ENCODE assay signal across 10 cellular contexts in the genomic region with DNA sequence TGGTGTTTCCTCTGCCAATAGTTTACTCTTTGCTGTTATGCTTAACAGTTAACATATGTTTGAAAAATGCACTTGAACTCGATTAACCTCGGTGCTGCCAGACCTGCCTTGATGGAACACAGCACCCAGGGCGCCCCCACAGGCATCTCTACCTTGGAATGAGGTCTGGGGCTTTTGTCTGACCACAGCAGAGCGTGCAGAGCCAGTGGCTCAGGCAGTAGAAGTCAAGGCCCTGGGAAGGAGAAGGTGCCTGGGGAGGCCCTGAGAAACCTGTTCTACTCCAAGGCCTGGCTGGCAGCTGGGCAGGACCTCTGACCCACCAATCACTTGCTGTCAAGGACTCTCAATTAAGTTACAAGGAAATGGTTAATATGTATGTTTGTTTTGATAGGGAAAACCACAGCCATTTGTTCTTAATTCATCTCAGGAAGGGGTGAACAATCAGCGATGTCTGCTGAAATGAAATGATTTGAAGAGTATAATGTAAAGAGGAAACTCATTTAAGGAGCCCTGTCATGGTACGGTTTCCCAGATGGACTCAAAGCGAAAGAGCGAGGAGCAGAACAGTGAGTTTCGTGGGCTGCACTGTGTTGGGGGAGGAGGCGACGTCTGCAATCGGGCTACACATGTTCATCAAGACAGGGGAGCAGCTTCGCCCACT. TPM values are rescaled to one million over a fixed set of nuclear protein-coding genes. Genes with fewer than 3 reads are reported as not detected.
DNase-seq lines count a peak whose midpoint lies in the region; ATAC-seq and TF ChIP-seq lines count a peak whose summit lies in the region.
"Had no signal": no experiment of that assay in that cellular context is flagged by ENCODE, and none has a peak within 500 bp of the region (broad histone marks: within the 10 kb centered on the region; RNA-seq: fewer than 3 reads in every experiment).

No MANE protein-coding gene starts in this region.

- no peak overlapping the region for H2BK120ac ChIP-seq in mesenchymal stem cell (ENCODE audit: low read depth, low read length)

- H3K27ac ChIP-seq in KOPT-K1 (ENCODE audit: low read depth, low read length, poor library complexity, severe bottlenecking) (peak overlapping the region; percentile 67), mesenchymal stem cell (ENCODE audit: low read length, poor library complexity, severe bottlenecking) (no peak overlapping the region)
- H3K27ac ChIP-seq: SJSA1 had no signal

- no peak overlapping the region for H3K4me3 ChIP-seq in fibroblast of mammary gland (ENCODE audit: control insufficient read depth, low read depth, low read length)
- H3K4me3 ChIP-seq in mesenchymal stem cell (ENCODE audit: insufficient read depth in 1 of 2, low read depth in 1 of 2, low read length in 2 of 2) = no peak overlapping the region
- H3K4me3 ChIP-seq: SJSA1, skin epidermis had no signal

- H3K4ac ChIP-seq in mesenchymal stem cell (ENCODE audit: low read depth in 1 of 2, low read length in 2 of 2) = no peak overlapping the region

- H3K23ac ChIP-seq in mesenchymal stem cell (ENCODE audit: low read length in 2 of 2) = no peak overlapping the region

- H3K9me3 ChIP-seq in KOPT-K1 (ENCODE audit: insufficient read depth, low read length, poor library complexity, severe bottlenecking) (no peaks in the 10 kb centered on the region), mesenchymal stem cell (ENCODE audit: control insufficient read depth, low read length) (no peaks in the 10 kb centered on the region)
- H3K9me3 ChIP-seq: SJSA1 had no signal

- H4K91ac ChIP-seq in mesenchymal stem cell (ENCODE audit: low read length) = no peak overlapping the region

- no peak overlapping the region for H3K14ac ChIP-seq in mesenchymal stem cell (ENCODE audit: low read length in 2 of 2)

- ATAC-seq in GM21529 (IDR thresholded peaks at IDR 0.05; ENCODE audit: unreplicated experiment) = peak; percentile 86

- peaks cover 25% of the 10 kb centered on the region for H3K4me1 ChIP-seq in mesenchymal stem cell (ENCODE audit: control insufficient read depth, insufficient read depth, low read depth, low read length)
- H3K4me1 ChIP-seq: SJSA1 had no signal

- no peak overlapping the region for H2AK5ac ChIP-seq in mesenchymal stem cell (ENCODE audit: low read length, severe bottlenecking)

- peak; percentile 75 for DNase-seq in GDM1 (lab: John Stamatoyannopoulos, UW)
- DNase-seq in fibroblast of mammary gland (ENCODE audit: low read depth) = peak; percentile 22
- DNase-seq in midbrain (lab: John Stamatoyannopoulos, UW) = no peak
- DNase-seq in mesenchymal stem cell = no peak
- DNase-seq in NCI-H524 treated with DMSO at 0.1 percent for 48 hours (lab: John Stamatoyannopoulos, UW) = no peak
- no peak for DNase-seq in COLO668 (lab: John Stamatoyannopoulos, UW; ENCODE audit: unreplicated experiment)

- H4K8ac ChIP-seq in mesenchymal stem cell (ENCODE audit: low read length) = no peak overlapping the region

- H2BK15ac ChIP-seq in mesenchymal stem cell (ENCODE audit: low read depth, poor library complexity, severe bottlenecking) = no peak overlapping the region

- peaks cover 43% of the 10 kb centered on the region for H3K79me1 ChIP-seq in mesenchymal stem cell (replicated peaks; ENCODE audit: low read length, poor library complexity, severe bottlenecking)

- no peak overlapping the region for H3K18ac ChIP-seq in mesenchymal stem cell (ENCODE audit: low read depth in 1 of 2, low read length in 2 of 2)

- no peaks in the 10 kb centered on the region for H3K27me3 ChIP-seq in mesenchymal stem cell (ENCODE audit: control insufficient read depth in 1 of 2, insufficient read depth in 1 of 2, low read length in 2 of 2)
- H3K27me3 ChIP-seq: SJSA1 had no signal

- H3K36me3 ChIP-seq in KOPT-K1 (ENCODE audit: insufficient read depth, low read length) (peaks cover 100% of the 10 kb centered on the region), mesenchymal stem cell (ENCODE audit: control insufficient read depth in 1 of 2, insufficient read depth in 2 of 2, low read depth in 1 of 2, low read length in 2 of 2) (peaks cover 52 to 90% of the 10 kb centered on the region in 2 experiments)

- H2BK5ac ChIP-seq in mesenchymal stem cell (ENCODE audit: low read depth, low read length, poor library complexity, severe bottlenecking) = no peak overlapping the region

- no peak overlapping the region for H2BK12ac ChIP-seq in mesenchymal stem cell (ENCODE audit: low read length in 2 of 2)

- no peak overlapping the region for H3K4me2 ChIP-seq in mesenchymal stem cell (ENCODE audit: low read length, poor library complexity, severe bottlenecking)

- H2AFZ ChIP-seq in mesenchymal stem cell (ENCODE audit: low read depth, low read length) = no peak overlapping the region

- no peak for TF ChIP-seq CTCF in fibroblast of mammary gland (conservative IDR thresholded peaks at IDR 0.05; ENCODE audit: control insufficient read depth, insufficient read depth, low read depth, low read length)

- WGBS in mesenchymal stem cell = 87% methylated on average over 11 of the region's 13 CpGs

- H3K9ac ChIP-seq in mesenchymal stem cell (ENCODE audit: low read length) = no peak overlapping the region

RNA-seq across cellular contexts. Expression of gene MACROH2A1, which starts 21.9 kb away (rescaled TPM):
- polyA plus RNA-seq in mesenchymal stem cell (2013, experiment 1 of 2) = 114 TPM
- polyA plus RNA-seq in mesenchymal stem cell (2013, experiment 2 of 2) = 113 TPM

Comparison
In these comparisons a context has a peak if more than half of its experiments do, and no peak if none do; other contexts are left out.
1. DNase-seq: peak in GDM1 (single experiment) and fibroblast of mammary gland (single experiment); none in midbrain (single experiment), mesenchymal stem cell (single experiment), NCI-H524 treated with DMSO at 0.1 percent for 48 hours (single experiment) and COLO668 (single experiment).